Comparison of ENCODE assay signal across 8 cellular contexts in genomic region chr1:9410737-9411297, GRCh38.
A peak's percentile ranks its signal among the peaks of the same experiment; 100 is the strongest.
DNase-seq lines count a peak whose midpoint lies in the region; ATAC-seq lines count a peak whose summit lies in the region.

No MANE protein-coding gene starts in this region.

- peak; percentile 38 for DNase-seq in G401 (ENCODE audit: low spot score)
- peak; percentile 88 for DNase-seq in KBM-7
- no peak for DNase-seq in activated naive CD8-positive, alpha-beta T cell treated with anti-CD3 and anti-CD28 coated beads, Interleukin-2, amount 10 ng/mL, durations not matched to agents 7 days and 5 days
- DNase-seq in myocyte (ENCODE audit: low read depth) = peak; percentile 79
- DNase-seq in SW 1271 (lab: John Stamatoyannopoulos, UW) = no peak
- DNase-seq in hypothalamus (lab: John Stamatoyannopoulos, UW) = no peak
- no peak for DNase-seq in nucleus accumbens (lab: John Stamatoyannopoulos, UW)
- DNase-seq in NCI-H2107 treated with DMSO at 0.1 percent for 48 hours (lab: John Stamatoyannopoulos, UW; ENCODE audit: unreplicated experiment) = no peak

- peaks cover 21% of the 10 kb centered on the region for H3K4me1 Mint-ChIP-seq in activated naive CD8-positive, alpha-beta T cell treated with anti-CD3 and anti-CD28 coated beads, Interleukin-2, amount 10 ng/mL, durations not matched to agents 7 days and 5 days

- peaks cover 15% of the 10 kb centered on the region for H3K27me3 Mint-ChIP-seq in activated naive CD8-positive, alpha-beta T cell treated with anti-CD3 and anti-CD28 coated beads, Interleukin-2, amount 10 ng/mL, durations not matched to agents 7 days and 5 days

- peak overlapping the region; percentile 72 for H3K4me3 Mint-ChIP-seq in activated naive CD8-positive, alpha-beta T cell treated with anti-CD3 and anti-CD28 coated beads, Interleukin-2, amount 10 ng/mL, durations not matched to agents 7 days and 5 days

- POLR2A ChIA-PET in activated naive CD8-positive, alpha-beta T cell treated with anti-CD3 and anti-CD28 coated beads, Interleukin-2, amount 10 ng/mL, durations not matched to agents 7 days and 5 days (lab: Charles Lee) = interaction anchor here (0.8 kb wide), 1 partner anchor 15 kb away, joined by 3 read pairs; no protein-coding TSS in a partner anchor

- H3K27ac Mint-ChIP-seq in activated naive CD8-positive, alpha-beta T cell treated with anti-CD3 and anti-CD28 coated beads, Interleukin-2, amount 10 ng/mL, durations not matched to agents 7 days and 5 days = peak overlapping the region; percentile 95

- H3K9me3 Mint-ChIP-seq in activated naive CD8-positive, alpha-beta T cell treated with anti-CD3 and anti-CD28 coated beads, Interleukin-2, amount 10 ng/mL, durations not matched to agents 7 days and 5 days = peaks cover 4% of the 10 kb centered on the region

- peaks cover 6% of the 10 kb centered on the region for H3K36me3 Mint-ChIP-seq in activated naive CD8-positive, alpha-beta T cell treated with anti-CD3 and anti-CD28 coated beads, Interleukin-2, amount 10 ng/mL, durations not matched to agents 7 days and 5 days

- in situ Hi-C loops in G401 (cut with HindIII; ENCODE audit: low sequenced_read_pairs) = no loop called here
- in situ Hi-C loops in KBM-7 (cut with MboI; ENCODE audit: low pct_unique_long_range_greater_than_20kb, low sequenced_read_pairs) = no loop called here

- ATAC-seq in activated naive CD8-positive, alpha-beta T cell treated with anti-CD3 and anti-CD28 coated beads, Interleukin-2, amount 10 ng/mL, durations not matched to agents 7 days and 5 days (ENCODE audit: low read depth) = peak; percentile 43

Comparison
In these comparisons a context has a peak if more than half of its experiments do, and no peak if none do; other contexts are left out.
1. DNase-seq: peak in G401 (single experiment), KBM-7 (single experiment) and myocyte (single experiment); none in activated naive CD8-positive, alpha-beta T cell treated with anti-CD3 and anti-CD28 coated beads, Interleukin-2, amount 10 ng/mL, durations not matched to agents 7 days and 5 days (single experiment), SW 1271 (0 of 2), hypothalamus (0 of 51), nucleus accumbens (0 of 56) and NCI-H2107 treated with DMSO at 0.1 percent for 48 hours (single experiment).